ENCODE assay signal across 22 cellular contexts in the genomic region with DNA sequence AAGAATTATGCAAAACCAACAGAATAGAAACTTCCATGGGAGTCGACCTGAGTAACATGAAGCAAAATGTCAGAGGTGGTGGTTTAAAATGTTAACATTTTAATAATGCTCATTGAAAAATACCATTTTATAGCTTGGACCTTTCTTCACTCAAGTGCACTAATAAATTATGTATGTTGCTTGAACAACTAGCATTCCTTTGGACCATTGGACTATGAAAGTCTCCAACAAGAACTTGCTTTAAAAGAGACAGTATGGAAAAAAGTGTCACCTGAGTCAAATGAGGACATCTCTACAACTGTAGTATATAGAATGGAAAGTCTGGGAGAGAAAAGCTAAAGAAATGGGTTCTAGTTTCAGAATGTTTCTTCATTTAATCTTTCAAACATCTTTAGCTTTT.
"Had no signal": no experiment of that assay in that cellular context is flagged by ENCODE, and none has a peak within 500 bp of the region (broad histone marks: within the 10 kb centered on the region; RNA-seq: fewer than 3 reads in every experiment).

No MANE protein-coding gene starts in this region.

- H3K4me3 ChIP-seq: dorsolateral prefrontal cortex, hepatocyte, lung, suprapubic skin, vagina had no signal

- H3K27ac ChIP-seq: dorsolateral prefrontal cortex, hepatocyte, suprapubic skin, vagina had no signal

- ATAC-seq: activated naive CD4-positive, alpha-beta T cell treated with anti-CD3 and anti-CD28 coated beads, Interleukin-2, amount 50 U/mL, for 72 hours; left lobe of liver; stimulated activated naive CD8-positive, alpha-beta T cell treated with anti-CD3 and anti-CD28 coated beads, Interleukin-15, Interleukin-2, amounts not matched to agents 100 U/mL and 50 U/mL, for 24 hours had no signal

- H3K27me3 Mint-ChIP-seq: activated B cell treated with CpG ODN at 0.5 μM for 24 hours had no signal

- H3K4me1 ChIP-seq: suprapubic skin, vagina had no signal

- H3K27ac Mint-ChIP-seq: activated B cell treated with CpG ODN at 0.5 μM for 24 hours; activated naive CD4-positive, alpha-beta T cell treated with anti-CD3 and anti-CD28 coated beads, Interleukin-2, amount 50 U/mL, for 72 hours; nephron progenitor cell; T-helper 2 cell treated with Interferon-gamma antibody and Interleukin-4, amounts not matched to agents 5 μg/mL and 100 μg/mL, for 36 hours had no signal

- H3K9me3 Mint-ChIP-seq: activated B cell treated with CpG ODN at 0.5 μM for 24 hours; activated naive CD4-positive, alpha-beta T cell treated with anti-CD3 and anti-CD28 coated beads, Interleukin-2, amount 50 U/mL, for 72 hours; nephron progenitor cell; T-helper 2 cell treated with Interferon-gamma antibody and Interleukin-4, amounts not matched to agents 5 μg/mL and 100 μg/mL, for 36 hours had no signal

- H3K4me3 Mint-ChIP-seq: activated B cell treated with CpG ODN at 0.5 μM for 24 hours; nephron progenitor cell; T-helper 2 cell treated with Interferon-gamma antibody and Interleukin-4, amounts not matched to agents 5 μg/mL and 100 μg/mL, for 36 hours had no signal

- H3K9me3 ChIP-seq: suprapubic skin, vagina had no signal

- DNase-seq: activated B cell treated with CpG ODN at 0.5 μM for 24 hours; activated CD4-positive, alpha-beta T cell treated with anti-CD3 and anti-CD28 coated beads for 4 hours; activated CD8-positive, alpha-beta memory T cell treated with anti-CD3 and anti-CD28 coated beads, Interleukin-2, amount 50 U/mL, for 4 hours; activated gamma-delta T cell; activated T-cell treated with anti-CD3 and anti-CD28 coated beads, Interleukin-2, amount 50 U/mL, for 48 hours; amygdala; dorsolateral prefrontal cortex; islet precursor cell; midbrain; nephron progenitor cell; nucleus accumbens; posterior cingulate gyrus; retina; stimulated activated naive CD8-positive, alpha-beta T cell treated with anti-CD3 and anti-CD28 coated beads, Interleukin-15, Interleukin-2, amounts not matched to agents 100 U/mL and 50 U/mL, for 24 hours; trophoblast cell had no signal

- H3K27me3 ChIP-seq: dorsolateral prefrontal cortex, hepatocyte, suprapubic skin, vagina had no signal
